ENCODE assay signal across 36 cellular contexts in the genomic region with DNA sequence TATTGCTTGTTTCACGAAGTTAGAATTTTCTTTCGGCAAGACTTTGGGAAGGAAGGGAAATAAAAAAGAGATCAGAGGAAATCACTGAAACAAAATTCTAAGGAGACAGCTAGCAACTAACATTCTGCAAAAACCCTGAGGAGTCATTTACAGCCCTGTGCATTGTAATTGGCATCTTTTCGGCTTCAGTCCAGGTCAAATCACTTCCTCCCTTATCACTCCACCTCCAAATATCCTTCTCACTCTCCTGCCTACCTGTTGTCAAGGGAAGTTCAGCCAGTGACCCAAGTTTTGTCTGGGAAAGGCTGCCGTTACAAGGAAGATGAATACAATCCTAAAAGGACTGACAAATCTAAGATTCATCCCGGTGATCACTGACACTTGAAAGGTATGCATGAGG. TPM values are rescaled to one million over a fixed set of nuclear protein-coding genes. Genes with fewer than 3 reads are reported as not detected.
"Had no signal": no experiment of that assay in that cellular context is flagged by ENCODE, and none has a peak within 500 bp of the region (broad histone marks: within the 10 kb centered on the region; RNA-seq: fewer than 3 reads in every experiment).

No MANE protein-coding gene starts in this region.

- H3K27ac ChIP-seq: epithelial cell of prostate, foreskin keratinocyte, heart left ventricle, hepatocyte, left lung, psoas muscle, stomach, thyroid gland had no signal

- H2AFZ ChIP-seq: hepatocyte had no signal

- H3K79me2 ChIP-seq: hepatocyte had no signal

- H3K9me3 Mint-ChIP-seq: endodermal cell, mesothelial cell of epicardium, nephron had no signal

- H3K27ac Mint-ChIP-seq: endodermal cell; mesothelial cell of epicardium; naive thymus-derived CD4-positive, alpha-beta T cell; stimulated activated effector memory CD8-positive, alpha-beta T cell treated with anti-CD3 and anti-CD28 coated beads, Interleukin-12 subunit alpha, Interleukin-12 subunit beta, amount 100 ng/mL, for 72 hours had no signal

- H3K36me3 ChIP-seq: gastroesophageal sphincter, heart left ventricle, left lung, sigmoid colon, stomach, thyroid gland had no signal

- H3K4me3 Mint-ChIP-seq: endodermal cell; mesothelial cell of epicardium; naive thymus-derived CD4-positive, alpha-beta T cell; nephron; stimulated activated effector memory CD8-positive, alpha-beta T cell treated with anti-CD3 and anti-CD28 coated beads, Interleukin-12 subunit alpha, Interleukin-12 subunit beta, amount 100 ng/mL, for 72 hours had no signal

- DNase-seq: effector CD8-positive, alpha-beta T cell; endodermal cell; foreskin keratinocyte; heart left ventricle; kidney; left lung; mesenchymal stem cell; naive thymus-derived CD4-positive, alpha-beta T cell; posterior cingulate gyrus; psoas muscle; right cardiac atrium; sigmoid colon; stimulated activated CD4-positive, alpha-beta T cell treated with anti-CD3 and anti-CD28 coated beads, Interleukin-2, amount 100 ng/mL, for 24 hours; stimulated activated CD4-positive, alpha-beta T cell treated with anti-CD3 and anti-CD28 coated beads, Interleukin-4, amount 100 ng/mL, for 24 hours; stimulated activated naive CD4-positive, alpha-beta T cell treated with Interleukin-2 at 50 U/mL for 16 hours; stomach; thyroid gland; trophoblast cell had no signal

- H3K27me3 ChIP-seq: foreskin keratinocyte, gastroesophageal sphincter, heart left ventricle, hepatocyte, left lung, sigmoid colon, stomach, thyroid gland had no signal

- ATAC-seq: esophagus mucosa; foreskin keratinocyte; gastroesophageal sphincter; heart left ventricle; left lung; naive thymus-derived CD4-positive, alpha-beta T cell; psoas muscle; right cardiac atrium; stimulated activated effector memory CD8-positive, alpha-beta T cell treated with anti-CD3 and anti-CD28 coated beads, Interleukin-12 subunit alpha, Interleukin-12 subunit beta, amount 100 ng/mL, for 72 hours had no signal

- H3K4me1 Mint-ChIP-seq: mesothelial cell of epicardium; naive thymus-derived CD4-positive, alpha-beta T cell; nephron; stimulated activated effector memory CD8-positive, alpha-beta T cell treated with anti-CD3 and anti-CD28 coated beads, Interleukin-12 subunit alpha, Interleukin-12 subunit beta, amount 100 ng/mL, for 72 hours had no signal

- H3K36me3 Mint-ChIP-seq: mesothelial cell of epicardium; naive thymus-derived CD4-positive, alpha-beta T cell; stimulated activated effector memory CD8-positive, alpha-beta T cell treated with anti-CD3 and anti-CD28 coated beads, Interleukin-12 subunit alpha, Interleukin-12 subunit beta, amount 100 ng/mL, for 72 hours had no signal

- H3K9me3 ChIP-seq: gastroesophageal sphincter, heart left ventricle, left lung, psoas muscle, sigmoid colon, stomach, thyroid gland had no signal

- H3K4me2 ChIP-seq: hepatocyte had no signal

- H3K4me3 ChIP-seq: gastroesophageal sphincter, heart left ventricle, hepatocyte, left lung, psoas muscle, sigmoid colon, stomach, thyroid gland had no signal

- H3K4me1 ChIP-seq: foreskin keratinocyte, heart left ventricle, left lung, psoas muscle, thyroid gland had no signal

RNA-seq across cellular contexts. Expression of a gene that starts 39.6 kb away (rescaled TPM):
- total RNA-seq: cerebellum; endodermal cell; esophagus mucosa; fibroblast of lung; foreskin keratinocyte; gastroesophageal sphincter; heart left ventricle; hepatocyte; kidney; left lung; lower leg skin; lung microvascular endothelial cell; mesothelial cell of epicardium; mucosa of gallbladder; naive thymus-derived CD4-positive, alpha-beta T cell; osteocyte; psoas muscle; renal cortical epithelial cell; right cardiac atrium; sigmoid colon; skeletal muscle tissue; stomach; subcutaneous adipose tissue; temporal lobe; thyroid gland; ureter had no signal
- polyA plus RNA-seq: fibroblast of lung; foreskin keratinocyte; heart left ventricle; hepatocyte; naive thymus-derived CD4-positive, alpha-beta T cell; psoas muscle; right cardiac atrium; sigmoid colon; stomach had no signal
